8 cellular contexts compared by ENCODE assay signal in the genomic region with DNA sequence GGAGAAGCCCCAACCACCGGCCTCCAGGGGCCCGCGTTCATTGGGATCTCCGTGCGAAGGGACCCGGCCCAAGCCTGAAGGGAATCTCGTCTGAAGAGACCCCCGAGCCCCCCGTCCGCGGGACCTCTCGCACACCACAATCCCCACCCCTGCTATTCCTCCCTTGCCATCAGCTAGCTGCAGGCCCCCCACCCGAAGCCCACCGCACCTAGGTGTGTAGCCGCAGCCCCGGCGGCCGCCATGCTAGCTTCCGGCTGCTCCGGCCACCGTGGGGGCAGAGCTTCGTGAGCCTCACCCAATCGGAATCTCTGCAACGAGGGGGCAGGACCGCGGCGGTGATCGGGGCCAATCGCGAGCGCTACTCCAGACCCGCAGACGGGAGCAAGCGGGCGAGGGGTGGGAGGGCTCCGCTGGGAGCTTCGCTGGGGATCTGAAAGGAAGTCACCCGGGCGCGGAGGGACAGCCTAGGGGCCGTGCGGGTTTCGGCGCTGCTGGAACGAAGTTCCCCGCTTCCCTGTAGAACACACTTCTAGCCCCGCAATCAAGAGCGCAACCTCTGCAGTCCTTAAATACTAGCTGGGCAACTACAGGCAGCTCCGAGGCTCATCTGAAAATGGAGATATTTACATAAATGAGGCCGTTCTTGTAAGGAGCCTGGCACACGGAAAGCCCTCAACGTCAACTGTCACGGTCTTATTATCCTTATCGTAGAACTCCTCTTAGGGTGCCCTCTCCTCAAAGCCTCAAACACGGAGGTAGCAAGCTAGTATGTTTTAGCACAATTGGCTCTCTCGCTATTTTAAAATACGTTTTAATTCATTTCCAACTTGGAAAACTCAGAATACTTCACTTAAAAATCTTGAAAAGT. TPM values are rescaled to one million over a fixed set of nuclear protein-coding genes. Genes with fewer than 3 reads are reported as not detected.
DNase-seq lines count a peak whose midpoint lies in the region; TF ChIP-seq lines count a peak whose summit lies in the region.

PIGS (minus strand) TSS at position 270 of the 868 bp plus-strand sequence; CDS start at position 242, 28 bp downstream.

- peaks cover 34% of the 10 kb centered on the region for H3K4me1 Mint-ChIP-seq in nephron progenitor cell
- H3K4me1 Mint-ChIP-seq in stimulated activated naive CD8-positive, alpha-beta T cell treated with anti-CD3 and anti-CD28 coated beads, Interleukin-15, Interleukin-2, amounts not matched to agents 100 ng/mL and 50 ng/mL, for 24 hours (ENCODE audit: low read depth) = peaks cover 63% of the 10 kb centered on the region

- TF ChIP-seq CTCF in nephron progenitor cell (IDR thresholded peaks at IDR 0.05) = no peak

- H3K27me3 ChIP-seq in H7 (ENCODE audit: control insufficient read depth, insufficient read depth, low read length) = peaks cover 3% of the 10 kb centered on the region; the same call in 1 of the 2 replicates
- no peaks in the 10 kb centered on the region for H3K27me3 ChIP-seq in MG63

- H3K36me3 ChIP-seq in H7 (replicated peaks; ENCODE audit: control insufficient read depth, insufficient read depth, low read length) = peaks cover 6% of the 10 kb centered on the region
- H3K36me3 ChIP-seq in MG63 = peaks cover 10% of the 10 kb centered on the region

- no peaks in the 10 kb centered on the region for H3K9me3 ChIP-seq in MG63

- peak within 1 kb of the TSS; percentile 97 for H3K4me3 Mint-ChIP-seq in nephron progenitor cell
- H3K4me3 Mint-ChIP-seq in stimulated activated naive CD8-positive, alpha-beta T cell treated with anti-CD3 and anti-CD28 coated beads, Interleukin-15, Interleukin-2, amounts not matched to agents 100 ng/mL and 50 ng/mL, for 24 hours = peak within 1 kb of the TSS; percentile 95

- H3K4me3 ChIP-seq in H7 (ENCODE audit: insufficient read depth, low read depth, low read length) = peak within 1 kb of the TSS; percentile 92
- peak within 1 kb of the TSS; percentile 78 for H3K4me3 ChIP-seq in MG63

- DNase-seq in ELF-1 (ENCODE audit: low read depth, low spot score) (peak; percentile 94), H7 (peak; percentile 99), MG63 (peak; percentile 96), SIG-M5 (lab: John Stamatoyannopoulos, UW) (peak; percentile 66), activated gamma-delta T cell (lab: John Stamatoyannopoulos, UW) (peak; percentile 88), fibroblast of the conjunctiva (ENCODE audit: low read depth) (peak; percentile 80), nephron progenitor cell (peak; percentile 96)

- no peaks in the 10 kb centered on the region for H3K9me3 Mint-ChIP-seq in nephron progenitor cell
- H3K9me3 Mint-ChIP-seq in stimulated activated naive CD8-positive, alpha-beta T cell treated with anti-CD3 and anti-CD28 coated beads, Interleukin-15, Interleukin-2, amounts not matched to agents 100 ng/mL and 50 ng/mL, for 24 hours = no peaks in the 10 kb centered on the region

- H3K27ac Mint-ChIP-seq in nephron progenitor cell = no peak within 1 kb of the TSS
- H3K27ac Mint-ChIP-seq in stimulated activated naive CD8-positive, alpha-beta T cell treated with anti-CD3 and anti-CD28 coated beads, Interleukin-15, Interleukin-2, amounts not matched to agents 100 ng/mL and 50 ng/mL, for 24 hours = peak within 1 kb of the TSS; percentile 91

- H3K27me3 Mint-ChIP-seq in nephron progenitor cell (ENCODE audit: low read depth, poor library complexity) = peaks cover 12% of the 10 kb centered on the region
- no peaks in the 10 kb centered on the region for H3K27me3 Mint-ChIP-seq in stimulated activated naive CD8-positive, alpha-beta T cell treated with anti-CD3 and anti-CD28 coated beads, Interleukin-15, Interleukin-2, amounts not matched to agents 100 ng/mL and 50 ng/mL, for 24 hours

- H3K36me3 Mint-ChIP-seq in nephron progenitor cell (ENCODE audit: low read depth) = peaks cover 44% of the 10 kb centered on the region
- H3K36me3 Mint-ChIP-seq in stimulated activated naive CD8-positive, alpha-beta T cell treated with anti-CD3 and anti-CD28 coated beads, Interleukin-15, Interleukin-2, amounts not matched to agents 100 ng/mL and 50 ng/mL, for 24 hours (ENCODE audit: low read depth) = peaks cover 47% of the 10 kb centered on the region

RNA-seq across cellular contexts. Expression of gene PIGS, which starts in this region (rescaled TPM):
- 41.8 and 48.4 TPM in 2 replicates for total RNA-seq in H7 (2014; rRNA removed; shearing (Covaris generic))
- 29.5 and 65.1 TPM in 2 replicates for total RNA-seq in MG63 (2014; rRNA removed; shearing (Covaris generic); ENCODE audit: low replicate concordance)

Comparison
In these comparisons a context has a peak if more than half of its experiments do, and no peak if none do; other contexts are left out.
1. Peak in every context shown above with its lines: DNase-seq and H3K4me3 ChIP-seq.